ENCODE assay signal across 1 cellular context in genomic region chr15:43329960-43330779, GRCh38.
A peak's percentile ranks its signal among the peaks of the same experiment; 100 is the strongest.
TF ChIP-seq lines count a peak whose summit lies in the region.

Gene LCMT2 (minus strand): TSS chr15:43330573. CDS start chr15:43330489, 84 bp downstream.

TF ChIP-seq in HepG2, 621 proteins besides CTCF, POLR2A, EP300 and RAD21 (continued from another document and continues in another):
- no peak for TF ChIP-seq TFE3 (CRISPR knock-in tag; IDR thresholded peaks at IDR 0.05)
- TF ChIP-seq TSC22D2 (CRISPR knock-in tag; IDR thresholded peaks at IDR 0.05; ENCODE audit: borderline replicate concordance), result no peak
- peak; percentile 83 for TF ChIP-seq TBX2 (CRISPR knock-in tag; IDR thresholded peaks at IDR 0.05; ENCODE audit: borderline replicate concordance)
- 0 out of 2 replicates have a peak, but pooled peaks have one; percentile 50 for TF ChIP-seq ZNF766 (CRISPR knock-in tag; IDR thresholded peaks at IDR 0.05; ENCODE audit: borderline replicate concordance)
- no peak; the same call in 1 of the 2 replicates for TF ChIP-seq ZNF879 (CRISPR knock-in tag; IDR thresholded peaks at IDR 0.05)
- 0 out of 2 replicates have a peak, but pooled peaks have one; percentile 21 for TF ChIP-seq CBX5 (CRISPR knock-in tag; IDR thresholded peaks at IDR 0.05; ENCODE audit: borderline replicate concordance)
- TF ChIP-seq HCFC1 (IDR thresholded peaks at IDR 0.05; ENCODE audit: low read depth, low read length), result no peak; the same call in 1 of the 2 replicates
- 0 out of 2 replicates have a peak, but pooled peaks have one; percentile 16 for TF ChIP-seq TOE1 (CRISPR knock-in tag; IDR thresholded peaks at IDR 0.05)
- no peak; the same call in 1 of the 2 replicates for TF ChIP-seq ATF3 (CRISPR knock-in tag; IDR thresholded peaks at IDR 0.05)
- no peak for TF ChIP-seq ZNF773 (CRISPR knock-in tag; IDR thresholded peaks at IDR 0.05; ENCODE audit: borderline replicate concordance)
- no peak for TF ChIP-seq CHD4 (IDR thresholded peaks at IDR 0.05; ENCODE audit: borderline replicate concordance, low read length)
- TF ChIP-seq IRF2 (CRISPR knock-in tag; IDR thresholded peaks at IDR 0.05), result 0 out of 2 replicates have a peak, but pooled peaks have one; percentile 26
- TF ChIP-seq AFF4 (CRISPR knock-in tag; IDR thresholded peaks at IDR 0.05), result no peak
- TF ChIP-seq ZNF713 (CRISPR knock-in tag; IDR thresholded peaks at IDR 0.05), result 0 out of 2 replicates have a peak, but pooled peaks have one; percentile 45
- TF ChIP-seq SNAPC5 (CRISPR knock-in tag; IDR thresholded peaks at IDR 0.05; ENCODE audit: borderline replicate concordance), result no peak
- no peak for TF ChIP-seq ZNF3 (CRISPR knock-in tag; IDR thresholded peaks at IDR 0.05)
- TF ChIP-seq PCBP2 (optimal IDR thresholded peaks at IDR 0.05; ENCODE audit: low read depth, low read length, poor library complexity, severe bottlenecking), result no peak
- peak; percentile 83; the same call in 1 of the 2 replicates for TF ChIP-seq ZNF747 (CRISPR knock-in tag; IDR thresholded peaks at IDR 0.05; ENCODE audit: borderline replicate concordance)
- no peak for TF ChIP-seq DNMT3B (CRISPR knock-in tag; conservative IDR thresholded peaks at IDR 0.05)
- no peak for TF ChIP-seq ZNF564 (CRISPR knock-in tag; IDR thresholded peaks at IDR 0.05)
- TF ChIP-seq MLXIP (CRISPR knock-in tag; IDR thresholded peaks at IDR 0.05; ENCODE audit: borderline replicate concordance), result no peak
- 0 out of 2 replicates have a peak, but pooled peaks have one; percentile 45 for TF ChIP-seq ISL2 (CRISPR knock-in tag; IDR thresholded peaks at IDR 0.05)
- TF ChIP-seq SCMH1 (CRISPR knock-in tag; IDR thresholded peaks at IDR 0.05; ENCODE audit: borderline replicate concordance), result no peak
- no peak for TF ChIP-seq SOX13 (IDR thresholded peaks at IDR 0.05)
- TF ChIP-seq SOX13 (CRISPR knock-in tag; conservative IDR thresholded peaks at IDR 0.05 in 1 of 2, IDR thresholded peaks at IDR 0.05 in 1 of 2), result no peak; a peak in 1 of 4 replicates
- TF ChIP-seq SNAI1 (CRISPR knock-in tag; IDR thresholded peaks at IDR 0.05; ENCODE audit: borderline replicate concordance), result peak; percentile 91; the same call in 1 of the 2 replicates
- TF ChIP-seq PATZ1 (CRISPR knock-in tag; IDR thresholded peaks at IDR 0.05), result peak; percentile 38
- TF ChIP-seq STAT5B (CRISPR knock-in tag; IDR thresholded peaks at IDR 0.05), result peak; percentile 32; the same call in 1 of the 2 replicates
- TF ChIP-seq REXO4 (CRISPR knock-in tag; IDR thresholded peaks at IDR 0.05; ENCODE audit: borderline replicate concordance), result no peak
- no peak for TF ChIP-seq SRSF9 (IDR thresholded peaks at IDR 0.05; ENCODE audit: borderline replicate concordance, insufficient read depth, low read depth, low read length, poor library complexity, severe bottlenecking)
- TF ChIP-seq ZNF335 (CRISPR knock-in tag; IDR thresholded peaks at IDR 0.05), result 0 out of 2 replicates have a peak, but pooled peaks have one; percentile 71
- no peak for TF ChIP-seq CSRNP2 (CRISPR knock-in tag; conservative IDR thresholded peaks at IDR 0.05; ENCODE audit: low read depth)
- no peak for TF ChIP-seq ZUFSP (CRISPR knock-in tag; IDR thresholded peaks at IDR 0.05; ENCODE audit: borderline replicate concordance)
- no peak for TF ChIP-seq ZNF75D (CRISPR knock-in tag; IDR thresholded peaks at IDR 0.05; ENCODE audit: borderline replicate concordance)
- TF ChIP-seq FOXO1 (CRISPR knock-in tag; IDR thresholded peaks at IDR 0.05), result no peak
- no peak; the same call in 1 of the 2 replicates for TF ChIP-seq HMG20B (CRISPR knock-in tag; conservative IDR thresholded peaks at IDR 0.05)
- TF ChIP-seq ZNF225 (CRISPR knock-in tag; IDR thresholded peaks at IDR 0.05), result no peak
- TF ChIP-seq NR0B2 (CRISPR knock-in tag; IDR thresholded peaks at IDR 0.05), result peak; percentile 83
- TF ChIP-seq MLX (CRISPR knock-in tag; IDR thresholded peaks at IDR 0.05), result no peak
- peak in 1 of 2 experiments; percentile 36; a peak in 1 of 4 replicates for TF ChIP-seq REST (IDR thresholded peaks at IDR 0.05; ENCODE audit: borderline replicate concordance in 1 of 2, low read depth in 1 of 2, low read length in 2 of 2)
- TF ChIP-seq ZNF337 (CRISPR knock-in tag; IDR thresholded peaks at IDR 0.05; ENCODE audit: borderline replicate concordance, low read depth), result peak; percentile 80; the same call in 1 of the 2 replicates
